In genomic region chr15:68303560-68304436, GRCh38 we compare ENCODE assay signal across 14 cellular contexts. TPM values are rescaled to one million over a fixed set of nuclear protein-coding genes. Genes with fewer than 3 reads are reported as not detected.
A peak's percentile ranks its signal among the peaks of the same experiment; 100 is the strongest.
DNase-seq lines count a peak whose midpoint lies in the region; ATAC-seq and TF ChIP-seq lines count a peak whose summit lies in the region.
"Had no signal": no experiment of that assay in that cellular context is flagged by ENCODE, and none has a peak within 500 bp of the region (broad histone marks: within the 10 kb centered on the region; RNA-seq: fewer than 3 reads in every experiment).

No MANE protein-coding gene starts in this region.

- H3K36me3 ChIP-seq in SK-N-SH (replicated peaks in 1 of 2; ENCODE audit: control insufficient read depth in 1 of 2, insufficient read depth in 2 of 2, low read length in 1 of 2) (no peaks in the 10 kb centered on the region), esophagus muscularis mucosa (peaks cover 0 to 4% (median 0%) of the 10 kb centered on the region in 4 donors), testis (ENCODE audit: low read depth, missing control alignments) (no peaks in the 10 kb centered on the region), lower lobe of right lung (no peaks in the 10 kb centered on the region)
- H3K36me3 ChIP-seq: left ventricle myocardium inferior had no signal

- 67% methylated on average over 10 of the region's 15 CpGs for WGBS in SK-N-SH (ENCODE audit: low lambda C conversion rate)
- 81% methylated on average over 14 of the region's 15 CpGs for WGBS in esophagus muscularis mucosa
- 76 to 82% methylated on average over 13 to 15 of the region's 15 CpGs for WGBS in testis, 2 donors

- H3K4me3 ChIP-seq in SK-N-SH (ENCODE audit: low read depth in 2 of 2, low read length in 1 of 2) (no peak overlapping the region), esophagus muscularis mucosa (no peak overlapping the region), testis (no peak overlapping the region), lower lobe of right lung (no peak overlapping the region)
- H3K4me3 ChIP-seq: A549, hepatocyte, left ventricle myocardium inferior had no signal

- intact Hi-C loops in esophagus muscularis mucosa (cut with DNase I) = loop anchor here (10.0 kb wide), 1 partner anchor 251 kb away; no protein-coding TSS in a partner anchor
- intact Hi-C loops in testis (cut with DNase I; ENCODE audit: low total_unique reads) = no loop called here
- intact Hi-C loops in lower lobe of right lung (cut with DNase I) = loop anchor here (10.0 kb wide), 1 partner anchor 81 kb away; no protein-coding TSS in a partner anchor

- H4K20me1 ChIP-seq in SK-N-SH (ENCODE audit: insufficient read depth) = no peaks in the 10 kb centered on the region

- CTCF ChIA-PET in SK-N-SH (lab: Yijun Ruan, JAX) = interaction anchor here (0.6 to 4.5 kb wide), 11 partner anchors 15 to 621 kb away, joined by 3 to 75 read pairs (median 4); no protein-coding TSS in a partner anchor

- no peak for TF ChIP-seq RAD21 in SK-N-SH (IDR thresholded peaks at IDR 0.05; ENCODE audit: low read length)

- POLR2A ChIA-PET in SK-N-SH (lab: Yijun Ruan, JAX) = interaction anchor here (0.9 kb wide), 1 partner anchor 13 kb away, joined by 3 read pairs; no protein-coding TSS in a partner anchor

- H3K4me2 ChIP-seq in SK-N-SH = no peak overlapping the region
- H3K4me2 ChIP-seq: A549, hepatocyte had no signal

- H3K27me3 ChIP-seq in SK-N-SH (ENCODE audit: insufficient read depth) (no peaks in the 10 kb centered on the region), esophagus muscularis mucosa (no peaks in the 10 kb centered on the region), testis (no peaks in the 10 kb centered on the region), lower lobe of right lung (ENCODE audit: low read depth) (no peaks in the 10 kb centered on the region)
- H3K27me3 ChIP-seq: hepatocyte had no signal

- TF ChIP-seq POLR2A in esophagus muscularis mucosa (IDR thresholded peaks at IDR 0.05; ENCODE audit: low read depth) (no peak), testis (IDR thresholded peaks at IDR 0.05) (no peak)

- H3F3A ChIP-seq in SK-N-SH (replicated peaks; ENCODE audit: insufficient read depth) = peaks cover 14% of the 10 kb centered on the region

- H3K79me2 ChIP-seq in SK-N-SH (ENCODE audit: insufficient read depth) = no peaks in the 10 kb centered on the region
- H3K79me2 ChIP-seq: hepatocyte had no signal

- H2AFZ ChIP-seq in SK-N-SH (ENCODE audit: low read depth) = no peak overlapping the region
- H2AFZ ChIP-seq: hepatocyte had no signal

- TF ChIP-seq EP300 in SK-N-SH (IDR thresholded peaks at IDR 0.05; ENCODE audit: borderline replicate concordance in 1 of 2, low read depth in 1 of 2, low read length in 1 of 2) = no peak
- TF ChIP-seq EP300 in esophagus muscularis mucosa (IDR thresholded peaks at IDR 0.05) = no peak

- H3K9me2 ChIP-seq in SK-N-SH = no peaks in the 10 kb centered on the region

- ATAC-seq in SK-N-SH treated with all-trans-retinoic acid at 6 μM for 48 hours (no peak), lower lobe of right lung (no peak), GM19324 (IDR thresholded peaks at IDR 0.05; ENCODE audit: low FRiP score, unreplicated experiment) (no peak), GM19455 (IDR thresholded peaks at IDR 0.05; ENCODE audit: unreplicated experiment) (no peak)
- ATAC-seq: activated naive CD4-positive, alpha-beta T cell treated with anti-CD3 and anti-CD28 coated beads, Interleukin-2, amount 50 U/mL, for 72 hours had no signal

- no peaks in the 10 kb centered on the region for H3K9me3 ChIP-seq in SK-N-SH
- H3K9me3 ChIP-seq in esophagus muscularis mucosa = no peaks in the 10 kb centered on the region
- no peaks in the 10 kb centered on the region for H3K9me3 ChIP-seq in testis
- H3K9me3 ChIP-seq in lower lobe of right lung = no peaks in the 10 kb centered on the region
- H3K9me3 ChIP-seq: A549, left ventricle myocardium inferior had no signal

- H3K9ac ChIP-seq in SK-N-SH = 0 out of 2 replicates have a peak overlapping the region, but pooled peaks have one; percentile 33

- TF ChIP-seq CTCF in SK-N-SH (IDR thresholded peaks at IDR 0.05) (no peak), esophagus muscularis mucosa (IDR thresholded peaks at IDR 0.05) (no peak), testis (IDR thresholded peaks at IDR 0.05) (no peak), lower lobe of right lung (IDR thresholded peaks at IDR 0.05) (no peak)

- H3K4me1 ChIP-seq in SK-N-SH (ENCODE audit: control insufficient read depth in 1 of 2, insufficient read depth in 2 of 2, low read depth in 1 of 2, low read length in 1 of 2) (peaks cover 0 to 1% of the 10 kb centered on the region in 2 experiments; a peak in 2 of 4 replicates), esophagus muscularis mucosa (peaks cover 15 to 34% (median 26%) of the 10 kb centered on the region in 4 donors), testis (peaks cover 6% of the 10 kb centered on the region), lower lobe of right lung (peaks cover 13% of the 10 kb centered on the region)

- peak overlapping the region in 1 of 2 experiments; percentile 61; a peak in 2 of 4 replicates for H3K27ac ChIP-seq in SK-N-SH (ENCODE audit: low read depth in 2 of 2, low read length in 1 of 2)
- no peak overlapping the region for H3K27ac ChIP-seq in esophagus muscularis mucosa (replicated peaks in 1 of 4)
- no peak overlapping the region for H3K27ac ChIP-seq in testis
- no peak overlapping the region for H3K27ac ChIP-seq in lower lobe of right lung
- H3K27ac ChIP-seq: hepatocyte, left ventricle myocardium inferior had no signal

- DNase-seq in SK-N-SH (no peak), NCI-H226 (peak; percentile 46), esophagus muscularis mucosa (ENCODE audit: extremely low spot score) (peak; percentile 74), testis (peak; percentile 14), lower lobe of right lung (no peak)
- DNase-seq: left ventricle myocardium inferior, NCI-H1694 treated with DMSO at 0.1 percent for 48 hours, NCI-H774 had no signal

TF ChIP-seq in SK-N-SH, 30 proteins besides CTCF, POLR2A, EP300 and RAD21:
- no peak for TF ChIP-seq MAX (IDR thresholded peaks at IDR 0.05; ENCODE audit: low read depth)
- 0 out of 2 replicates have a peak, but pooled peaks have one; percentile 19 for TF ChIP-seq FOSL2 (IDR thresholded peaks at IDR 0.05; ENCODE audit: borderline replicate concordance, low read depth)
- TF ChIP-seq RFX5 (IDR thresholded peaks at IDR 0.05; ENCODE audit: low read length) = no peak

TF ChIP-seq in SK-N-SH treated with all-trans-retinoic acid at 6 μM for 48 hours, 23 proteins besides CTCF, POLR2A, EP300 and RAD21:
- TF ChIP-seq ISL1 (CRISPR knock-in tag; IDR thresholded peaks at IDR 0.05) (no peak), ZFP30 (CRISPR knock-in tag; IDR thresholded peaks at IDR 0.05) (no peak), POU6F1 (CRISPR knock-in tag; IDR thresholded peaks at IDR 0.05; ENCODE audit: borderline replicate concordance, low read depth) (no peak)

RNA-seq across cellular contexts. Expression of gene FEM1B, which starts 26.3 kb away (rescaled TPM):
- polyA plus RNA-seq in SK-N-SH (2012; rRNA removed) (14.0 and 22.2 TPM in 2 replicates), testis (ENCODE audit: insufficient read depth, low read depth, low replicate concordance) (122 TPM)
- 10.7 and 15.3 TPM in 2 replicates for polyA plus RNA-seq in SK-N-SH (2012; cell fraction: cytosol; rRNA removed)
- 9.5 and 18.5 TPM in 2 replicates for polyA plus RNA-seq in SK-N-SH (2012; cell fraction: nucleus; rRNA removed)
- total RNA-seq in esophagus muscularis mucosa (10 to 100 TPM; 53.1 to 71.5 (median 56.5) TPM), testis (10 to 100 TPM; 65.8 to 86.3 TPM), lower lobe of right lung (55.3 TPM)

Comparison
In these comparisons a context has a peak if more than half of its experiments do, and no peak if none do; other contexts are left out.
1. DNase-seq: peak in NCI-H226 (single experiment), esophagus muscularis mucosa (single experiment) and testis (single experiment); none in SK-N-SH (single experiment) and lower lobe of right lung (single experiment).